24 cellular contexts compared by ENCODE assay signal in genomic region chr3:26365706-26366105, GRCh38.
A peak's percentile ranks its signal among the peaks of the same experiment; 100 is the strongest.
DNase-seq lines count a peak whose midpoint lies in the region; ATAC-seq, FAIRE-seq and TF ChIP-seq lines count a peak whose summit lies in the region.
"Had no signal": no experiment of that assay in that cellular context is flagged by ENCODE, and none has a peak within 500 bp of the region (broad histone marks: within the 10 kb centered on the region; RNA-seq: fewer than 3 reads in every experiment).

No MANE protein-coding gene starts in this region.

- H3K4me3 ChIP-seq in HepG2 (replicated peaks in 1 of 3; ENCODE audit: insufficient read depth in 1 of 3, low read depth in 2 of 3, low read length in 3 of 3) (no peak overlapping the region), right lobe of liver (no peak overlapping the region)
- H3K4me3 ChIP-seq: BLaER1 treated with 17β-estradiol and CSF1 and Interleukin-3, amounts not matched to agents 10 nM and 100 nM; GM23338 had no signal

- H3K27ac Mint-ChIP-seq in stimulated activated effector memory CD8-positive, alpha-beta T cell treated with anti-CD3 and anti-CD28 coated beads, Interleukin-12 subunit alpha, Interleukin-12 subunit beta, amount 100 ng/mL, for 72 hours = no peak overlapping the region
- no peak overlapping the region for H3K27ac Mint-ChIP-seq in activated CD4-positive, alpha-beta memory T cell treated with anti-CD3 and anti-CD28 coated beads, Interleukin-2, amount 10 ng/mL, durations not matched to agents 7 days and 5 days
- H3K27ac Mint-ChIP-seq in chondrocyte (ENCODE audit: unreplicated experiment) = no peak overlapping the region
- H3K27ac Mint-ChIP-seq: B cell; CD4-positive, CD25-positive, alpha-beta regulatory T cell; CD8-positive, alpha-beta memory T cell; GM23338; HFFc6; IgD-negative memory B cell had no signal

- no peaks in the 10 kb centered on the region for H3K4me1 Mint-ChIP-seq in stimulated activated effector memory CD8-positive, alpha-beta T cell treated with anti-CD3 and anti-CD28 coated beads, Interleukin-12 subunit alpha, Interleukin-12 subunit beta, amount 100 ng/mL, for 72 hours
- no peaks in the 10 kb centered on the region for H3K4me1 Mint-ChIP-seq in activated CD4-positive, alpha-beta memory T cell treated with anti-CD3 and anti-CD28 coated beads, Interleukin-2, amount 10 ng/mL, durations not matched to agents 7 days and 5 days
- no peaks in the 10 kb centered on the region for H3K4me1 Mint-ChIP-seq in chondrocyte (ENCODE audit: low read depth)
- H3K4me1 Mint-ChIP-seq: B cell; CD4-positive, CD25-positive, alpha-beta regulatory T cell had no signal

- H4K20me1 ChIP-seq in HepG2 (ENCODE audit: insufficient read depth, low read length) = no peaks in the 10 kb centered on the region
- H4K20me1 ChIP-seq: BLaER1 treated with 17β-estradiol and CSF1 and Interleukin-3, amounts not matched to agents 10 nM and 100 nM had no signal

- POLR2A ChIA-PET in HepG2 (lab: Yijun Ruan, JAX) = no interaction called here
- POLR2A ChIA-PET in activated CD4-positive, alpha-beta memory T cell treated with anti-CD3 and anti-CD28 coated beads, Interleukin-2, amount 10 ng/mL, durations not matched to agents 7 days and 5 days (lab: Charles Lee) = no interaction called here

- no peak overlapping the region for H3K4me2 ChIP-seq in HepG2 (ENCODE audit: low read depth, low read length)
- H3K4me2 ChIP-seq: BLaER1 treated with 17β-estradiol and CSF1 and Interleukin-3, amounts not matched to agents 10 nM and 100 nM; GM23338 had no signal

- in situ Hi-C loops in HepG2 (cut with HindIII; ENCODE audit: extremely low pct_ligation_motif_present, low pct_unique_long_range_greater_than_20kb) = no loop called here

- no peaks in the 10 kb centered on the region for H3K36me3 ChIP-seq in HepG2 (replicated peaks in 1 of 2; ENCODE audit: control insufficient read depth in 1 of 2, insufficient read depth in 2 of 2, low read length in 2 of 2)
- H3K36me3 ChIP-seq in right lobe of liver = no peaks in the 10 kb centered on the region
- H3K36me3 ChIP-seq: BLaER1 treated with 17β-estradiol and CSF1 and Interleukin-3, amounts not matched to agents 10 nM and 100 nM had no signal

- H3K9me3 Mint-ChIP-seq in stimulated activated effector memory CD8-positive, alpha-beta T cell treated with anti-CD3 and anti-CD28 coated beads, Interleukin-12 subunit alpha, Interleukin-12 subunit beta, amount 100 ng/mL, for 72 hours = peaks cover 20% of the 10 kb centered on the region
- peaks cover 2% of the 10 kb centered on the region for H3K9me3 Mint-ChIP-seq in activated CD4-positive, alpha-beta memory T cell treated with anti-CD3 and anti-CD28 coated beads, Interleukin-2, amount 10 ng/mL, durations not matched to agents 7 days and 5 days
- H3K9me3 Mint-ChIP-seq in chondrocyte (ENCODE audit: low read depth) = peaks cover 22% of the 10 kb centered on the region

- no peak for TF ChIP-seq CTCF in HepG2 (CRISPR knock-in tag; IDR thresholded peaks at IDR 0.05)
- no peak for TF ChIP-seq CTCF in right lobe of liver (IDR thresholded peaks at IDR 0.05)
- TF ChIP-seq CTCF in foreskin keratinocyte (conservative IDR thresholded peaks at IDR 0.05) = no peak
- TF ChIP-seq CTCF in chondrocyte (IDR thresholded peaks at IDR 0.05) = no peak

- intact Hi-C loops in HepG2 (cut with micrococcal nuclease; ENCODE audit: unreplicated experiment) = no loop called here
- intact Hi-C loops in right lobe of liver (cut with DNase I) = no loop called here

- no peak overlapping the region for H3K4me3 Mint-ChIP-seq in stimulated activated effector memory CD8-positive, alpha-beta T cell treated with anti-CD3 and anti-CD28 coated beads, Interleukin-12 subunit alpha, Interleukin-12 subunit beta, amount 100 ng/mL, for 72 hours
- H3K4me3 Mint-ChIP-seq in activated CD4-positive, alpha-beta memory T cell treated with anti-CD3 and anti-CD28 coated beads, Interleukin-2, amount 10 ng/mL, durations not matched to agents 7 days and 5 days = no peak overlapping the region
- H3K4me3 Mint-ChIP-seq in chondrocyte (ENCODE audit: unreplicated experiment) = no peak overlapping the region
- H3K4me3 Mint-ChIP-seq: B cell; CD4-positive, CD25-positive, alpha-beta regulatory T cell; CD8-positive, alpha-beta memory T cell; GM23338; HFFc6; IgD-negative memory B cell had no signal

- H3K27me3 ChIP-seq in HepG2 (ENCODE audit: control insufficient read depth in 1 of 2, insufficient read depth in 2 of 2, low read length in 2 of 2) = no peaks in the 10 kb centered on the region
- no peaks in the 10 kb centered on the region for H3K27me3 ChIP-seq in right lobe of liver
- H3K27me3 ChIP-seq in foreskin keratinocyte = no peaks in the 10 kb centered on the region
- H3K27me3 ChIP-seq: BLaER1 treated with 17β-estradiol and CSF1 and Interleukin-3, amounts not matched to agents 10 nM and 100 nM had no signal

- 3% methylated on average over 2 of the region's 2 CpGs for WGBS in HepG2 (ENCODE audit: low lambda C conversion rate)
- 63% methylated on average over 2 of the region's 2 CpGs for WGBS in right lobe of liver (ENCODE audit: insufficient coverage, low coverage, low lambda C conversion rate, missing lambda C conversion rate)

- CTCF ChIA-PET in HepG2 (lab: Yijun Ruan, JAX; ENCODE audit: low intra/inter-chr PET ratio, low total read pairs) = no interaction called here
- CTCF ChIA-PET in activated CD4-positive, alpha-beta memory T cell treated with anti-CD3 and anti-CD28 coated beads, Interleukin-2, amount 10 ng/mL, durations not matched to agents 7 days and 5 days (lab: Charles Lee) = no interaction called here

- no peak overlapping the region for H2AFZ ChIP-seq in HepG2 (ENCODE audit: low read length)
- H2AFZ ChIP-seq: GM23338 had no signal

- TF ChIP-seq POLR2A in HepG2 (IDR thresholded peaks at IDR 0.05; ENCODE audit: insufficient read depth in 1 of 2, low read depth in 2 of 2, low read length in 2 of 2) (no peak), right lobe of liver (IDR thresholded peaks at IDR 0.05) (no peak)

- no peak for TF ChIP-seq EP300 in HepG2 (IDR thresholded peaks at IDR 0.05; ENCODE audit: low read depth in 2 of 2, low read length in 2 of 2)
- TF ChIP-seq EP300 in HepG2 (CRISPR knock-in tag; IDR thresholded peaks at IDR 0.05; ENCODE audit: borderline replicate concordance) = no peak

- H3K27ac ChIP-seq in HepG2 (ENCODE audit: extremely low read length, insufficient read depth, low read length) (no peak overlapping the region), right lobe of liver (no peak overlapping the region), foreskin keratinocyte (no peak overlapping the region)
- H3K27ac ChIP-seq: BLaER1 treated with 17β-estradiol and CSF1 and Interleukin-3, amounts not matched to agents 10 nM and 100 nM had no signal

- no peaks in the 10 kb centered on the region for H3K27me3 Mint-ChIP-seq in activated CD4-positive, alpha-beta memory T cell treated with anti-CD3 and anti-CD28 coated beads, Interleukin-2, amount 10 ng/mL, durations not matched to agents 7 days and 5 days
- no peaks in the 10 kb centered on the region for H3K27me3 Mint-ChIP-seq in chondrocyte (ENCODE audit: low read depth)
- H3K27me3 Mint-ChIP-seq: B cell; CD4-positive, CD25-positive, alpha-beta regulatory T cell; CD8-positive, alpha-beta memory T cell; IgD-negative memory B cell had no signal

- DNase-seq in HepG2 (ENCODE audit: low spot score) (no peak), right lobe of liver (no peak), astrocyte of the hippocampus (ENCODE audit: low read depth, low spot score) (peak; percentile 4), foreskin keratinocyte (peak in 1 of 2 donors; percentile 36), CD1c-positive myeloid dendritic cell (ENCODE audit: extremely low spot score) (no peak), chondrocyte (ENCODE audit: low spot score) (no peak)
- DNase-seq in stimulated activated effector memory CD8-positive, alpha-beta T cell treated with anti-CD3 and anti-CD28 coated beads, Interleukin-12 subunit alpha, Interleukin-12 subunit beta, amount 100 ng/mL, for 72 hours (ENCODE audit: low spot score in 2 of 2) = no peak
- DNase-seq in activated CD4-positive, alpha-beta memory T cell treated with anti-CD3 and anti-CD28 coated beads, Interleukin-2, amount 10 ng/mL, durations not matched to agents 7 days and 5 days = no peak
- DNase-seq: CD4-positive, CD25-positive, alpha-beta regulatory T cell; CD8-positive, alpha-beta memory T cell; COR-L47; DMS 273 treated with DMSO at 0.1 percent for 48 hours; DMS53; DND-41; EL; HFFc6 had no signal

- no peaks in the 10 kb centered on the region for H3K36me3 Mint-ChIP-seq in stimulated activated effector memory CD8-positive, alpha-beta T cell treated with anti-CD3 and anti-CD28 coated beads, Interleukin-12 subunit alpha, Interleukin-12 subunit beta, amount 100 ng/mL, for 72 hours
- H3K36me3 Mint-ChIP-seq in activated CD4-positive, alpha-beta memory T cell treated with anti-CD3 and anti-CD28 coated beads, Interleukin-2, amount 10 ng/mL, durations not matched to agents 7 days and 5 days (ENCODE audit: low read depth) = no peaks in the 10 kb centered on the region
- no peaks in the 10 kb centered on the region for H3K36me3 Mint-ChIP-seq in chondrocyte (ENCODE audit: low read depth)
- H3K36me3 Mint-ChIP-seq: CD4-positive, CD25-positive, alpha-beta regulatory T cell; CD8-positive, alpha-beta memory T cell; IgD-negative memory B cell had no signal

- H3K4me1 ChIP-seq in HepG2 (ENCODE audit: insufficient read depth, low read length) (no peaks in the 10 kb centered on the region), right lobe of liver (no peaks in the 10 kb centered on the region), foreskin keratinocyte (no peaks in the 10 kb centered on the region)

- H3K79me2 ChIP-seq in HepG2 (ENCODE audit: insufficient read depth, low read length) = no peaks in the 10 kb centered on the region

- ATAC-seq in HepG2 (no peak), right lobe of liver (no peak), foreskin keratinocyte (peak; percentile 50)
- ATAC-seq in stimulated activated effector memory CD8-positive, alpha-beta T cell treated with anti-CD3 and anti-CD28 coated beads, Interleukin-12 subunit alpha, Interleukin-12 subunit beta, amount 100 ng/mL, for 72 hours = peak; percentile 37
- ATAC-seq: GM23338, HCT116 had no signal

- no peak overlapping the region for H3K9ac ChIP-seq in HepG2 (ENCODE audit: insufficient read depth, low read depth, low read length)
- H3K9ac ChIP-seq: BLaER1 treated with 17β-estradiol and CSF1 and Interleukin-3, amounts not matched to agents 10 nM and 100 nM had no signal

- BruUV-seq in HepG2 (replicated peaks; lab: Mats Ljungman, UMichigan) = no TSS peak

- no peak for TF ChIP-seq RAD21 in HepG2 (CRISPR knock-in tag; IDR thresholded peaks at IDR 0.05)

- no peak for FAIRE-seq in HepG2 (lab: Jason Lieb, UNC)
- FAIRE-seq: GM12891, H54, HTR-8/SVneo had no signal

- H3K9me3 ChIP-seq in HepG2 (ENCODE audit: low read length) (peaks cover 88% of the 10 kb centered on the region), right lobe of liver (no peaks in the 10 kb centered on the region)

TF ChIP-seq in HepG2, 621 proteins besides CTCF, POLR2A, EP300 and RAD21:
- TF ChIP-seq ATF7 (IDR thresholded peaks at IDR 0.05) = peak; percentile 47; the same call in 1 of the 2 replicates
- no peak for TF ChIP-seq ATF7 (CRISPR knock-in tag; IDR thresholded peaks at IDR 0.05)
- no peak for TF ChIP-seq GTF2F1 (IDR thresholded peaks at IDR 0.05; ENCODE audit: low read length)
- TF ChIP-seq ZNF543 (CRISPR knock-in tag; IDR thresholded peaks at IDR 0.05) = no peak

Comparison
In these comparisons a context has a peak if more than half of its experiments do, and no peak if none do; other contexts are left out.
1. ATAC-seq: peak in foreskin keratinocyte (single experiment) and stimulated activated effector memory CD8-positive, alpha-beta T cell treated with anti-CD3 and anti-CD28 coated beads, Interleukin-12 subunit alpha, Interleukin-12 subunit beta, amount 100 ng/mL, for 72 hours (single experiment); none in HepG2 (single experiment) and right lobe of liver (0 of 4).